ENCODE assay signal across 19 cellular contexts in the genomic region with DNA sequence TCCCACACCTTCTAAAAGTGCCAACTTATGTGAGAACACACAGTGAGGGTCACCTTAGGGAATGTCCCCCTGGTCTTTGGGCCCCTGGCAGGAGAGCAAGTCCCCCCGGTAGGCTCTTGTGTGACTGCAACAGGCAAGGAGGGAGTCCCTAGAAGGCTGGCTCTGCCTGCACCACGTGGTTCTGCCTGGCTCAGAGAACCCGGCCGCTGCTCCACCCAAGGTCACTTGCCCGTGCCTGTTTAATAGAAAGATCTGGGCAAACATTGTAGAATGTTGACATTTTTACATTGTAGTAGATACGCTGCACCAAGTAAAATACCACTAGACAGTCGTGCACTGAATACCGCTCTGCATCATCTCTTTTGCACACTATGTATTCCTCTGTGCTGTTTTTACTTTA. TPM values are rescaled to one million over a fixed set of nuclear protein-coding genes. Genes with fewer than 3 reads are reported as not detected.
DNase-seq lines count a peak whose midpoint lies in the region; FAIRE-seq and TF ChIP-seq lines count a peak whose summit lies in the region.
"Had no signal": no experiment of that assay in that cellular context is flagged by ENCODE, and none has a peak within 500 bp of the region (broad histone marks: within the 10 kb centered on the region; RNA-seq: fewer than 3 reads in every experiment).

No MANE protein-coding gene starts in this region.

- DNase-seq in GM10266 (ENCODE audit: extremely low spot score) (peak; percentile 16), NCI-H69 (lab: John Stamatoyannopoulos, UW) (peak; percentile 28), mucosa of gallbladder (ENCODE audit: low spot score) (peak; percentile 49), RKO (ENCODE audit: low spot score) (no peak), D721Med (ENCODE audit: insufficient read length, low spot score) (no peak), NCI-H1092 treated with DMSO at 0.1 percent for 48 hours (lab: John Stamatoyannopoulos, UW) (no peak)
- DNase-seq in activated CD4-positive, alpha-beta memory T cell treated with anti-CD3 and anti-CD28 coated beads, Interleukin-2, amount 10 ng/mL, durations not matched to agents 7 days and 5 days, result no peak
- DNase-seq: activated naive CD4-positive, alpha-beta T cell; psoas muscle had no signal

- CTCF ChIA-PET in activated CD4-positive, alpha-beta memory T cell treated with anti-CD3 and anti-CD28 coated beads, Interleukin-2, amount 10 ng/mL, durations not matched to agents 7 days and 5 days (lab: Charles Lee), result interaction anchor here (1.1 to 1.5 kb wide), 3 partner anchors 8 to 10 kb away, joined by 3 to 5 read pairs (median 4); no protein-coding TSS in a partner anchor

- no peaks in the 10 kb centered on the region for H3K36me3 Mint-ChIP-seq in activated CD4-positive, alpha-beta memory T cell treated with anti-CD3 and anti-CD28 coated beads, Interleukin-2, amount 10 ng/mL, durations not matched to agents 7 days and 5 days (ENCODE audit: low read depth)
- H3K36me3 Mint-ChIP-seq: CD4-positive, CD25-positive, alpha-beta regulatory T cell had no signal

- peaks cover 7% of the 10 kb centered on the region for H3K9me3 Mint-ChIP-seq in activated CD4-positive, alpha-beta memory T cell treated with anti-CD3 and anti-CD28 coated beads, Interleukin-2, amount 10 ng/mL, durations not matched to agents 7 days and 5 days

- H3K27me3 Mint-ChIP-seq in activated CD4-positive, alpha-beta memory T cell treated with anti-CD3 and anti-CD28 coated beads, Interleukin-2, amount 10 ng/mL, durations not matched to agents 7 days and 5 days, result no peaks in the 10 kb centered on the region
- H3K27me3 Mint-ChIP-seq: CD4-positive, CD25-positive, alpha-beta regulatory T cell had no signal

- no peaks in the 10 kb centered on the region for H3K36me3 ChIP-seq in endocrine pancreas (ENCODE audit: control insufficient read depth, insufficient read depth, low read length)
- H3K36me3 ChIP-seq: brain microvascular endothelial cell, tibial nerve had no signal

- peak overlapping the region; percentile 22 for H3K9ac ChIP-seq in endocrine pancreas (ENCODE audit: control insufficient read depth, insufficient read depth, low read length)

- no peaks in the 10 kb centered on the region for H3K4me1 Mint-ChIP-seq in activated CD4-positive, alpha-beta memory T cell treated with anti-CD3 and anti-CD28 coated beads, Interleukin-2, amount 10 ng/mL, durations not matched to agents 7 days and 5 days
- H3K4me1 Mint-ChIP-seq: activated CD4-positive, alpha-beta T cell treated with anti-CD3 and anti-CD28 coated beads for 36 hours; CD4-positive, CD25-positive, alpha-beta regulatory T cell had no signal

- POLR2A ChIA-PET in activated CD4-positive, alpha-beta memory T cell treated with anti-CD3 and anti-CD28 coated beads, Interleukin-2, amount 10 ng/mL, durations not matched to agents 7 days and 5 days (lab: Charles Lee), result no interaction called here

- H3K4me3 ChIP-seq in endocrine pancreas (ENCODE audit: control insufficient read depth, insufficient read depth, low read length), result peak overlapping the region; percentile 65
- H3K4me3 ChIP-seq: psoas muscle had no signal

- H3K9me3 ChIP-seq in endocrine pancreas (ENCODE audit: control insufficient read depth, low read length), result no peaks in the 10 kb centered on the region
- H3K9me3 ChIP-seq: psoas muscle, tibial nerve had no signal

- TF ChIP-seq CTCF in GM10266 (IDR thresholded peaks at IDR 0.05; ENCODE audit: control insufficient read depth, insufficient read depth, low read depth, missing control alignments) (no peak), D721Med (IDR thresholded peaks at IDR 0.05; ENCODE audit: insufficient read depth, missing control alignments) (no peak)

- H3K4me3 Mint-ChIP-seq in activated CD4-positive, alpha-beta memory T cell treated with anti-CD3 and anti-CD28 coated beads, Interleukin-2, amount 10 ng/mL, durations not matched to agents 7 days and 5 days, result no peak overlapping the region
- H3K4me3 Mint-ChIP-seq: activated CD4-positive, alpha-beta T cell treated with anti-CD3 and anti-CD28 coated beads for 36 hours; HFFc6; stimulated activated naive CD8-positive, alpha-beta T cell treated with anti-CD3 and anti-CD28 coated beads, Interleukin-15, amount 100 ng/mL, for 72 hours; T-helper 17 cell had no signal

- H3K4me1 ChIP-seq in endocrine pancreas (ENCODE audit: control insufficient read depth, insufficient read depth, low read length), result no peaks in the 10 kb centered on the region
- H3K4me1 ChIP-seq: psoas muscle had no signal

- FAIRE-seq in D721Med (lab: Jason Lieb, UNC), result no peak
- FAIRE-seq: colon had no signal

- H3K27ac Mint-ChIP-seq in activated CD4-positive, alpha-beta memory T cell treated with anti-CD3 and anti-CD28 coated beads, Interleukin-2, amount 10 ng/mL, durations not matched to agents 7 days and 5 days, result no peak overlapping the region
- H3K27ac Mint-ChIP-seq: activated CD4-positive, alpha-beta T cell treated with anti-CD3 and anti-CD28 coated beads for 36 hours; CD4-positive, CD25-positive, alpha-beta regulatory T cell; HFFc6; stimulated activated naive CD8-positive, alpha-beta T cell treated with anti-CD3 and anti-CD28 coated beads, Interleukin-15, amount 100 ng/mL, for 72 hours; T-helper 17 cell had no signal

- H3K27me3 ChIP-seq in endocrine pancreas (ENCODE audit: control insufficient read depth, insufficient read depth, low read length), result peaks cover 6% of the 10 kb centered on the region
- H3K27me3 ChIP-seq: brain microvascular endothelial cell had no signal

RNA-seq across cellular contexts. Expression of a gene that starts 21.9 kb away (rescaled TPM):
- total RNA-seq in mucosa of gallbladder, result 0.12 TPM
- not detected for total RNA-seq in activated CD4-positive, alpha-beta memory T cell treated with anti-CD3 and anti-CD28 coated beads, Interleukin-2, amount 10 ng/mL, durations not matched to agents 7 days and 5 days
- total RNA-seq: activated CD4-positive, alpha-beta T cell treated with anti-CD3 and anti-CD28 coated beads for 36 hours; CD4-positive, CD25-positive, alpha-beta regulatory T cell; lung microvascular endothelial cell; psoas muscle; T-helper 17 cell; tibial nerve had no signal

Comparison
In these comparisons a context has a peak if more than half of its experiments do, and no peak if none do; other contexts are left out.
1. DNase-seq: peak in GM10266 (single experiment), NCI-H69 (single experiment) and mucosa of gallbladder (single experiment); none in RKO (single experiment), D721Med (single experiment), NCI-H1092 treated with DMSO at 0.1 percent for 48 hours (single experiment) and activated CD4-positive, alpha-beta memory T cell treated with anti-CD3 and anti-CD28 coated beads, Interleukin-2, amount 10 ng/mL, durations not matched to agents 7 days and 5 days (single experiment).